15 cellular contexts compared by ENCODE assay signal in genomic region chr13:111267784-111268183, GRCh38. TPM values are rescaled to one million over a fixed set of nuclear protein-coding genes. Genes with fewer than 3 reads are reported as not detected.
A peak's percentile ranks its signal among the peaks of the same experiment; 100 is the strongest.
DNase-seq lines count a peak whose midpoint lies in the region; TF ChIP-seq lines count a peak whose summit lies in the region.
"Had no signal": no experiment of that assay in that cellular context is flagged by ENCODE, and none has a peak within 500 bp of the region (broad histone marks: within the 10 kb centered on the region; RNA-seq: fewer than 3 reads in every experiment).

No MANE protein-coding gene starts in this region.

- peak; percentile 38 for DNase-seq in HCEC 1CT
- peak; percentile 34 for DNase-seq in astrocyte of the spinal cord (ENCODE audit: low read depth, low spot score)
- peak; percentile 35 for DNase-seq in fibroblast of the aortic adventitia (ENCODE audit: low read depth)
- DNase-seq in nephron progenitor cell = no peak
- DNase-seq in NCI-H1436 (lab: John Stamatoyannopoulos, UW) = no peak
- no peak for DNase-seq in activated T-cell treated with anti-CD3 and anti-CD28 coated beads, Interleukin-2, amount 50 U/mL, for 1 hour
- DNase-seq in activated gamma-delta T cell treated with Interleukin-2 at 50 U/mL for 16 hours = no peak
- no peak for DNase-seq in NCI-H1930 (lab: John Stamatoyannopoulos, UW)
- DNase-seq: ACHN, Caco-2, DMS153, H7, NCI-H187 treated with DMSO at 0.1 percent for 48 hours, NCI-H2227 treated with DMSO at 0.1 percent for 48 hours, NCI-H524 treated with DMSO at 0.1 percent for 48 hours had no signal

- in situ Hi-C loops in astrocyte of the spinal cord (cut with HindIII; ENCODE audit: low sequenced_read_pairs) = no loop called here

- H3K4me3 ChIP-seq in astrocyte of the spinal cord (ENCODE audit: low read depth, low read length) = no peak overlapping the region
- no peak overlapping the region for H3K4me3 ChIP-seq in fibroblast of the aortic adventitia (ENCODE audit: low read depth, low read length)

- peaks cover 52% of the 10 kb centered on the region for H3K36me3 Mint-ChIP-seq in nephron progenitor cell (ENCODE audit: low read depth)

- no peak for TF ChIP-seq CTCF in astrocyte of the spinal cord (IDR thresholded peaks at IDR 0.05; ENCODE audit: low read depth, low read length)
- no peak for TF ChIP-seq CTCF in fibroblast of the aortic adventitia (IDR thresholded peaks at IDR 0.05; ENCODE audit: insufficient read depth, low read length)
- no peak for TF ChIP-seq CTCF in nephron progenitor cell (IDR thresholded peaks at IDR 0.05)

- H3K27me3 Mint-ChIP-seq in nephron progenitor cell (ENCODE audit: low read depth, poor library complexity) = peaks cover 3% of the 10 kb centered on the region

- no peak overlapping the region for H3K4me3 Mint-ChIP-seq in nephron progenitor cell

- H3K9me3 Mint-ChIP-seq in nephron progenitor cell = no peaks in the 10 kb centered on the region

- peak overlapping the region; percentile 22 for H3K27ac Mint-ChIP-seq in nephron progenitor cell

- no peaks in the 10 kb centered on the region for H3K4me1 Mint-ChIP-seq in nephron progenitor cell

RNA-seq across cellular contexts. Expression of gene TEX29, which starts 52.7 kb away (rescaled TPM):
- total RNA-seq in fibroblast of the aortic adventitia (ENCODE audit: low replicate concordance) = not detected in 2 replicates
- total RNA-seq: Caco-2, H7 had no signal

Comparison
In these comparisons a context has a peak if more than half of its experiments do, and no peak if none do; other contexts are left out.
1. DNase-seq: peak in HCEC 1CT (single experiment), astrocyte of the spinal cord (single experiment) and fibroblast of the aortic adventitia (single experiment); none in nephron progenitor cell (single experiment), NCI-H1436 (single experiment), activated T-cell treated with anti-CD3 and anti-CD28 coated beads, Interleukin-2, amount 50 U/mL, for 1 hour (single experiment), activated gamma-delta T cell treated with Interleukin-2 at 50 U/mL for 16 hours (single experiment) and NCI-H1930 (0 of 2).